ENCODE assay signal across 2 cellular contexts in genomic region chr3:27535809-27536392, GRCh38.
TF ChIP-seq lines count a peak whose summit lies in the region.

No MANE protein-coding gene starts in this region.

TF ChIP-seq in IMR-90, 13 proteins besides CTCF, POLR2A, EP300 and RAD21:
- no peak for TF ChIP-seq FOS (IDR thresholded peaks at IDR 0.05; ENCODE audit: low read depth, low read length)
- no peak for TF ChIP-seq MAZ (IDR thresholded peaks at IDR 0.05; ENCODE audit: borderline replicate concordance, low read depth, low read length)

TF ChIP-seq in HEK293T, 16 proteins besides CTCF, POLR2A, EP300 and RAD21:
- TF ChIP-seq ZNF384 (IDR thresholded peaks at IDR 0.05) (no peak), PKNOX1 (IDR thresholded peaks at IDR 0.05) (no peak), TARDBP (IDR thresholded peaks at IDR 0.05) (no peak), HDGF (IDR thresholded peaks at IDR 0.05; ENCODE audit: borderline replicate concordance) (no peak), L3MBTL2 (conservative IDR thresholded peaks at IDR 0.05) (no peak), ARNT (IDR thresholded peaks at IDR 0.05) (no peak), FOXA1 (IDR thresholded peaks at IDR 0.05) (no peak), LEF1 (IDR thresholded peaks at IDR 0.05; ENCODE audit: borderline replicate concordance) (no peak), SP1 (IDR thresholded peaks at IDR 0.05) (no peak)
